Comparison of ENCODE assay signal across 34 cellular contexts in the genomic region with DNA sequence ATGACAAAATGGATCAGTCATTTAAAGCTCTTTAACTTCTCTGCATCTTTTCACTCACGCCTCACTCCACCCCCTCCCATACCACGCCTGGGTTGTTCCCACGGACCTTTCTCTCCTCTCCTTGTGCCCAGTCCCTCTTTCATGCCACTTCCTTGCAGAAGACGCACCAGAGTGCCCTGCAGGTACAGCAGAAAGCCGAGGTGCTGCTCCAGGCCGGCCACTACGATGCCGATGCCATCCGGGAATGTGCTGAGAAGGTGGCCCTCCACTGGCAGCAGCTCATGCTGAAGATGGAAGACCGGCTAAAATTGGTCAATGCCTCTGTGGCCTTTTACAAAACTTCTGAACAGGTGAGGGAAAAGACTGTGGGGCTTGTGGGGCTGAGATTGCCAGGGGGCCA.
"Had no signal": no experiment of that assay in that cellular context is flagged by ENCODE, and none has a peak within 500 bp of the region (broad histone marks: within the 10 kb centered on the region; RNA-seq: fewer than 3 reads in every experiment).

No MANE protein-coding gene starts in this region.

- H3K36me3 ChIP-seq: MG63 had no signal

- H3K9me3 ChIP-seq: MG63 had no signal

- H3K4me3 ChIP-seq: MG63 had no signal

- H3K4me2 ChIP-seq: KMS-11 had no signal

- DNase-seq: Karpas-422, Kasumi-1, MG63, MM.1S, MV-4-11, NCI-H1048, NCI-H1092, NCI-H1092 treated with DMSO at 0.1 percent for 48 hours, NCI-H1105, NCI-H1105 treated with DMSO at 0.1 percent for 48 hours, NCI-H1417, NCI-H1417 treated with DMSO at 0.1 percent for 48 hours, NCI-H1436, NCI-H1436 treated with DMSO at 0.1 percent for 48 hours, NCI-H146, NCI-H1694, NCI-H1694 treated with DMSO at 0.1 percent for 48 hours, NCI-H187, NCI-H187 treated with DMSO at 0.1 percent for 48 hours, NCI-H1930, NCI-H2029, NCI-H2029 treated with DMSO at 0.1 percent for 48 hours, NCI-H2081, NCI-H2081 treated with DMSO at 0.1 percent for 48 hours, NCI-H2107, NCI-H2171, NCI-H2171 treated with DMSO at 0.1 percent for 48 hours, NCI-H2227 treated with DMSO at 0.1 percent for 48 hours, NCI-H226, NCI-H345, NCI-H446, NCI-H446 treated with DMSO at 0.1 percent for 48 hours, NCI-H510A had no signal

- H3K9ac ChIP-seq: KMS-11 had no signal

- H3K27ac ChIP-seq: KMS-11 had no signal
